ENCODE assay signal across 14 cellular contexts in the genomic region with DNA sequence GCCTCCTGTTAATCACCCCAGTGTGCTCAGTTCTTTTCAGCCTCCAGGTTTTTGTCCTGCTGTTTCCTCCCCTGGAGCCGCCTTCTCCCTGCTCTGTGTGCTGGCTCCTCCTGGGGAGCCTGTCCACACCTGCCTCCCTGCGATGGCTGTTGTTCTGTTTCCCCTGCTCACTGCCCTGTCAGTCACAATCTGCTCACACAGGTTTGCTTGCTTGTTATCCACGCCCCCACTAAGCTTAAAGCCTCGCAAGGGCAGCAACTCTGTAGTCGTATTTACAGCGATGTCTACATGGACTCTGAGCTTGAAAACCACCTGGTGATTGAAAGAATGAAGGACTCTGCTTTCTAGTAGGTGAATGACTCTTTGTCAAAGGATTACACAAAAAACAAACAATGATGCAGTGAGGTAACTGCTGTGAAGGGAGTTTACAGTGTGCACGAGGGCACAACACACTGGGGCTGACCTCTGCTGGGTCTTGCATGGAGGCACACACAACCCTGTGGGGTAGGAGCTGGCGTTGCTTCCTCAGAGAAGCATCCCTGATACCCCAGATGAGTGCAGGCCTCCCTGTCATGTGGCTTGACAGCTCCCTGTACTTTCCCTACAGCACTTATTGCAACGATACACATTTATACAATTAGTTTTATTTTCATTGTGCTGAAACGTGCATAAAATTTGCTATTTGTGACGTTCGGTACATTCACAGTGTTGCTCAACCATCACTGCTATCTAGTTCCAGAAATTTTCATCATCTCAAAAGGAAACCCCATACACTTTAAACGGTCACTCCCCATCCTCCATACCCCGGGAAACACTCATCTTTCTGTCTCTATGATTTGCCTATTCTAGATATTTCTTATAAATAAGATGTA. TPM values are rescaled to one million over a fixed set of nuclear protein-coding genes. Genes with fewer than 3 reads are reported as not detected.
A peak's percentile ranks its signal among the peaks of the same experiment; 100 is the strongest.
DNase-seq lines count a peak whose midpoint lies in the region; ATAC-seq and TF ChIP-seq lines count a peak whose summit lies in the region.
"Had no signal": no experiment of that assay in that cellular context is flagged by ENCODE, and none has a peak within 500 bp of the region (broad histone marks: within the 10 kb centered on the region; RNA-seq: fewer than 3 reads in every experiment).

No MANE protein-coding gene starts in this region.

- H3K4me1 ChIP-seq in tibial artery: no peaks in the 10 kb centered on the region
- H3K4me1 ChIP-seq: heart right ventricle had no signal

- ATAC-seq in activated CD8-positive, alpha-beta T cell treated with anti-CD3 and anti-CD28 coated beads for 36 hours: no peak
- ATAC-seq: heart right ventricle, T-cell had no signal

- H3K27me3 Mint-ChIP-seq in activated CD8-positive, alpha-beta T cell treated with anti-CD3 and anti-CD28 coated beads for 36 hours: peaks cover 4% of the 10 kb centered on the region

- H3K36me3 ChIP-seq in tibial artery (no peaks in the 10 kb centered on the region), H7 (replicated peaks; ENCODE audit: control insufficient read depth, insufficient read depth, low read length) (no peaks in the 10 kb centered on the region)
- H3K36me3 ChIP-seq: heart right ventricle had no signal

- DNase-seq in DMS153 (lab: John Stamatoyannopoulos, UW): peak; percentile 90
- peak; percentile 13 for DNase-seq in NCI-H128 (lab: John Stamatoyannopoulos, UW; ENCODE audit: unreplicated experiment)
- no peak for DNase-seq in activated CD8-positive, alpha-beta T cell treated with anti-CD3 and anti-CD28 coated beads for 36 hours
- peak; percentile 65 for DNase-seq in kidney tubule cell (ENCODE audit: low spot score)
- no peak for DNase-seq in tibial artery
- DNase-seq in H7: no peak
- DNase-seq in activated CD4-positive, CD25-positive, alpha-beta regulatory T cell treated with anti-CD3 and anti-CD28 coated beads, Interleukin-2, amount 50 U/mL, for 72 hours: no peak
- no peak for DNase-seq in amygdala (lab: John Stamatoyannopoulos, UW)
- DNase-seq: activated T-cell treated with anti-CD3 and anti-CD28 coated beads for 4 hours; HCEC 1CT; heart right ventricle; NCI-H2029 treated with DMSO at 0.1 percent for 48 hours; stimulated activated naive CD4-positive, alpha-beta T cell treated with Interleukin-2 at 50 U/mL for 16 hours; T-cell had no signal

- H3K36me3 Mint-ChIP-seq in activated CD8-positive, alpha-beta T cell treated with anti-CD3 and anti-CD28 coated beads for 36 hours (ENCODE audit: low read depth): peaks cover 19% of the 10 kb centered on the region
- H3K36me3 Mint-ChIP-seq: T-cell had no signal

- H3K27me3 ChIP-seq in tibial artery (peaks cover 0 to 28% of the 10 kb centered on the region in 2 donors), H7 (ENCODE audit: control insufficient read depth, insufficient read depth, low read length) (no peaks in the 10 kb centered on the region; the same call in 1 of the 2 replicates)

- no peak overlapping the region for H3K27ac ChIP-seq in tibial artery
- H3K27ac ChIP-seq: heart right ventricle had no signal

- no peak overlapping the region for H3K4me3 ChIP-seq in tibial artery
- no peak overlapping the region for H3K4me3 ChIP-seq in H7 (ENCODE audit: insufficient read depth, low read depth, low read length)
- H3K4me3 ChIP-seq: heart right ventricle had no signal

- TF ChIP-seq CTCF in activated CD8-positive, alpha-beta T cell treated with anti-CD3 and anti-CD28 coated beads for 36 hours (IDR thresholded peaks at IDR 0.05): no peak
- TF ChIP-seq CTCF in tibial artery (IDR thresholded peaks at IDR 0.05): no peak

- peaks cover 58% of the 10 kb centered on the region for H3K4me1 Mint-ChIP-seq in activated CD8-positive, alpha-beta T cell treated with anti-CD3 and anti-CD28 coated beads for 36 hours (ENCODE audit: low read depth)

- POLR2A ChIA-PET in activated CD8-positive, alpha-beta T cell treated with anti-CD3 and anti-CD28 coated beads for 36 hours (lab: Charles Lee): interaction anchor here (0.9 to 2.6 kb wide), 6 partner anchors 27 to 268 kb away, joined by 3 to 17 read pairs (median 4); no protein-coding TSS in a partner anchor

- H3K9me3 ChIP-seq in tibial artery: no peaks in the 10 kb centered on the region
- H3K9me3 ChIP-seq: heart right ventricle had no signal

- H3K4me3 Mint-ChIP-seq in activated CD8-positive, alpha-beta T cell treated with anti-CD3 and anti-CD28 coated beads for 36 hours: no peak overlapping the region

- CTCF ChIA-PET in activated CD8-positive, alpha-beta T cell treated with anti-CD3 and anti-CD28 coated beads for 36 hours (lab: Charles Lee): interaction anchor here (1.3 to 2.2 kb wide), 3 partner anchors 24 to 185 kb away, joined by 3 to 6 read pairs (median 4); a partner anchor contains a TSS

- peaks cover 10% of the 10 kb centered on the region for H3K9me3 Mint-ChIP-seq in activated CD8-positive, alpha-beta T cell treated with anti-CD3 and anti-CD28 coated beads for 36 hours
- H3K9me3 Mint-ChIP-seq: T-cell had no signal

- intact Hi-C loops in activated CD8-positive, alpha-beta T cell treated with anti-CD3 and anti-CD28 coated beads for 36 hours (cut with micrococcal nuclease): no loop called here
- intact Hi-C loops in tibial artery (cut with DNase I; ENCODE audit: low total_unique reads): no loop called here

- peak overlapping the region; percentile 81 for H3K27ac Mint-ChIP-seq in activated CD8-positive, alpha-beta T cell treated with anti-CD3 and anti-CD28 coated beads for 36 hours

RNA-seq across cellular contexts. Expression of a gene that starts 39.7 kb away (rescaled TPM):
- under 1 TPM in 1 of 2 experiments, not detected in 1; 0.65 TPM for total RNA-seq in activated CD8-positive, alpha-beta T cell treated with anti-CD3 and anti-CD28 coated beads for 36 hours
- not detected in 2 replicates for total RNA-seq in H7 (2014; rRNA removed; shearing (Covaris generic))
- total RNA-seq: heart right ventricle had no signal

Comparison
In these comparisons a context has a peak if more than half of its experiments do, and no peak if none do; other contexts are left out.
1. DNase-seq: peak in DMS153 (single experiment), NCI-H128 (single experiment) and kidney tubule cell (single experiment); none in activated CD8-positive, alpha-beta T cell treated with anti-CD3 and anti-CD28 coated beads for 36 hours (single experiment), tibial artery (0 of 2), H7 (single experiment), activated CD4-positive, CD25-positive, alpha-beta regulatory T cell treated with anti-CD3 and anti-CD28 coated beads, Interleukin-2, amount 50 U/mL, for 72 hours (single experiment) and amygdala (0 of 56).